In the genomic region with DNA sequence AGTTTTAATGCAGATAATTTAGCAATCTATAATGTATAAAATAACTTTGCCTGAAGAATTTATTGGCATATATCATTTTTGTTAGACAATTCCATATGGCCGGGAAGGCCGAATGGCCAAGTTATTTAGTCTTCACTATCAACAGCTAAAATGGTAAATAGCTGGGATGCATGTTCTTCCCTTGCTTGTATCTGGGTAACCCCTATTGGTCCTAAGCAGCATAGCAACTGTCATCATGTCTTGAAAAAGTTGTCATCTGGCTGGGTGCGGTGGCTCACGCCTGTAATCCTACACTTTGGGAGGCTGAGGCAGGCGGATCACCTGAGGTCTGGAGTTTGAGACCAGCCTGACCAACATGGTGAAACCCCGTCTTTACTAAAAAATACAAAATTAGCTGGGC, we compare ENCODE assay signal across 13 cellular contexts.
"Had no signal": no experiment of that assay in that cellular context is flagged by ENCODE, and none has a peak within 500 bp of the region (broad histone marks: within the 10 kb centered on the region; RNA-seq: fewer than 3 reads in every experiment).

No MANE protein-coding gene starts in this region.

- H3K4me3 Mint-ChIP-seq: activated B cell treated with CpG ODN at 0.5 μM for 24 hours; activated CD4-positive, alpha-beta T cell treated with anti-CD3 and anti-CD28 coated beads, Interleukin-2, amount 10 ng/mL, durations not matched to agents 24 days and 14 days; activated naive CD4-positive, alpha-beta T cell treated with anti-CD3 and anti-CD28 coated beads for 36 hours; nephron had no signal

- H3K27ac ChIP-seq: heart right ventricle, psoas muscle, sigmoid colon had no signal

- DNase-seq: activated B cell treated with CpG ODN at 0.5 μM for 24 hours; activated CD4-positive, alpha-beta T cell treated with anti-CD3 and anti-CD28 coated beads, Interleukin-2, amount 10 ng/mL, durations not matched to agents 24 days and 14 days; activated CD8-positive, alpha-beta memory T cell treated with anti-CD3 and anti-CD28 coated beads for 24 hours; activated naive CD4-positive, alpha-beta T cell treated with anti-CD3 and anti-CD28 coated beads for 36 hours; heart right ventricle; left ventricle myocardium superior; mesenchymal stem cell; psoas muscle; sigmoid colon; stimulated activated CD4-positive, alpha-beta T cell treated with anti-CD3 and anti-CD28 coated beads, Interleukin-12 subunit alpha, Interleukin-12 subunit beta, amount 100 ng/mL, for 4 hours; stimulated activated naive CD4-positive, alpha-beta T cell treated with Interleukin-2 at 50 U/mL for 16 hours; trophoblast cell had no signal

- H3K9me3 Mint-ChIP-seq: activated CD4-positive, alpha-beta T cell treated with anti-CD3 and anti-CD28 coated beads, Interleukin-2, amount 10 ng/mL, durations not matched to agents 24 days and 14 days; nephron had no signal

- H3K27me3 Mint-ChIP-seq: activated B cell treated with CpG ODN at 0.5 μM for 24 hours; activated CD4-positive, alpha-beta T cell treated with anti-CD3 and anti-CD28 coated beads, Interleukin-2, amount 10 ng/mL, durations not matched to agents 24 days and 14 days had no signal

- H3K4me1 ChIP-seq: heart right ventricle, psoas muscle, sigmoid colon had no signal

- H3K27me3 ChIP-seq: heart right ventricle, sigmoid colon had no signal

- ATAC-seq: heart right ventricle, left ventricle myocardium superior, psoas muscle had no signal

- H3K4me3 ChIP-seq: heart right ventricle, psoas muscle, sigmoid colon had no signal

- H3K36me3 ChIP-seq: heart right ventricle, sigmoid colon had no signal

- H3K27ac Mint-ChIP-seq: activated B cell treated with CpG ODN at 0.5 μM for 24 hours; activated CD4-positive, alpha-beta T cell treated with anti-CD3 and anti-CD28 coated beads, Interleukin-2, amount 10 ng/mL, durations not matched to agents 24 days and 14 days; activated naive CD4-positive, alpha-beta T cell treated with anti-CD3 and anti-CD28 coated beads for 36 hours; nephron had no signal

- H3K4me1 Mint-ChIP-seq: activated B cell treated with CpG ODN at 0.5 μM for 24 hours; activated CD4-positive, alpha-beta T cell treated with anti-CD3 and anti-CD28 coated beads, Interleukin-2, amount 10 ng/mL, durations not matched to agents 24 days and 14 days; nephron had no signal
